20 cellular contexts compared by ENCODE assay signal in the genomic region with DNA sequence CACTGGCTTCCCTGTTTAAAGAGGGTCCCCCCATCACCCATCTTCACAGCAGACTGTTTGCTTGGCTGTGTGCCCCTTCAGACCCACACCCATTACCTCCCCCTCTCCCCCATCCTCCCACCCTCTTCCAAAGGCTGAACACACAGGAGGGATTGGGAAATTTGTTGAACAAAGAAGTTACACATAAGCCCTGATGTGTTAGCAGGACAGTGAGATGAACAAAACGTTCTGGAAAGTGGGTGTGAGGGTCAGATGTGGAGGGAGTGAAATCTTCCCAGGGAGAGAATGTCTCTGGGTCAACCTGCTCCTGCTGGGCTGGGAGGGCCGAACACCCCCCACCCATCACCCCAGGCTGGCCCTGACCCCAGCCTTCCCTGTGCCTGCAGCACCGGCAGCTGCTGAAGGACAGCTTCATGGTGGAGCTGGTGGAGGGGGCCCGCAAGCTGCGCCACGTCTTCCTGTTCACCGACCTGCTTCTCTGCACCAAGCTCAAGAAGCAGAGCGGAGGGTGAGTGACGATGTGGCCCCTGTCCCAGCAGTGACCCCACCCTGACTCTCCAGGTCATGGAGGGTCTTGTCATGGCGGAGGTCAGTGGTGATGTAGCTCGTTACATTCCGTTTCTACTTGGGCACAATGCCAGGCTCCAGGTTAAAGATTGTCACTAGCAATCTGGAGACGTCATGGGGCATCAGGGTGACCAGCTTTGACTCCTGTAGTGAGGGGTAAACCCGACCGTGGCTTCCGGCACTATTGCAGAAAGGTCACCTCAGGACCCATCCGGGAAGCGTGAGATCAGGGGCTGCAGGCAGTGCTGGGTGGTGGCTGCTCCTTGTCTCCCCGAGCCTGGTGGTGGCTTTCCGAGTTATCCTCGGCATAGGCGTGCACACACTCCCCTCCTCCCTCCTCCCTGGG.
DNase-seq lines count a peak whose midpoint lies in the region; ATAC-seq lines count a peak whose summit lies in the region.
"Had no signal": no experiment of that assay in that cellular context is flagged by ENCODE, and none has a peak within 500 bp of the region (broad histone marks: within the 10 kb centered on the region; RNA-seq: fewer than 3 reads in every experiment).

No MANE protein-coding gene starts in this region.

- no peaks in the 10 kb centered on the region for H3K9me3 Mint-ChIP-seq in stimulated activated memory B cell treated with anti-CD40 and anti-IgM and Interleukin-4, amounts not matched to agents 10 μg/mL and 1 μg/mL and 100 μg/mL, for 72 hours

- H3K27me3 ChIP-seq in layer of hippocampus (ENCODE audit: control insufficient read depth, insufficient read depth, low read length), result no peaks in the 10 kb centered on the region
- H3K27me3 ChIP-seq: thyroid gland had no signal

- H3K27ac Mint-ChIP-seq in stimulated activated memory B cell treated with anti-CD40 and anti-IgM and Interleukin-4, amounts not matched to agents 10 μg/mL and 1 μg/mL and 100 μg/mL, for 72 hours, result no peak overlapping the region
- H3K27ac Mint-ChIP-seq: activated CD8-positive, alpha-beta memory T cell treated with anti-CD3 and anti-CD28 coated beads, Interleukin-2, amount 10 ng/mL, durations not matched to agents 7 days and 5 days had no signal

- intact Hi-C loops in sciatic nerve (cut with DNase I), result no loop called here

- H3K27me3 Mint-ChIP-seq in stimulated activated memory B cell treated with anti-CD40 and anti-IgM and Interleukin-4, amounts not matched to agents 10 μg/mL and 1 μg/mL and 100 μg/mL, for 72 hours, result no peaks in the 10 kb centered on the region
- H3K27me3 Mint-ChIP-seq: activated CD8-positive, alpha-beta memory T cell treated with anti-CD3 and anti-CD28 coated beads, Interleukin-2, amount 10 ng/mL, durations not matched to agents 7 days and 5 days had no signal

- H3K4me3 Mint-ChIP-seq in stimulated activated memory B cell treated with anti-CD40 and anti-IgM and Interleukin-4, amounts not matched to agents 10 μg/mL and 1 μg/mL and 100 μg/mL, for 72 hours, result no peak overlapping the region
- H3K4me3 Mint-ChIP-seq: activated CD8-positive, alpha-beta memory T cell treated with anti-CD3 and anti-CD28 coated beads, Interleukin-2, amount 10 ng/mL, durations not matched to agents 7 days and 5 days had no signal

- H3K27ac ChIP-seq in angular gyrus (ENCODE audit: low read depth, low read length) (peak overlapping the region; percentile 5), layer of hippocampus (ENCODE audit: low read depth, low read length) (peak overlapping the region; percentile 24)

- peak; percentile 85 for DNase-seq in COLO829 (ENCODE audit: low spot score)
- DNase-seq in sciatic nerve (ENCODE audit: low spot score), result no peak
- no peak for DNase-seq in NCI-H774 (lab: John Stamatoyannopoulos, UW)
- no peak for DNase-seq in kidney tubule cell (ENCODE audit: low spot score)
- DNase-seq: activated CD4-positive, CD25-positive, alpha-beta regulatory T cell treated with anti-CD3 and anti-CD28 coated beads, Interleukin-2, amount 50 U/mL, for 72 hours; activated CD8-positive, alpha-beta memory T cell treated with anti-CD3 and anti-CD28 coated beads, Interleukin-2, amount 10 ng/mL, durations not matched to agents 7 days and 5 days; HCEC 1CT; kidney; NCI-H1048; NCI-H748 treated with DMSO at 0.1 percent for 48 hours; PC-9; SK-N-SH; small intestine; stimulated activated CD4-positive, alpha-beta T cell treated with anti-CD3 and anti-CD28 coated beads, Interleukin-4, amount 100 ng/mL, for 24 hours; T1000; thyroid gland had no signal

- peaks cover 5% of the 10 kb centered on the region for H3K4me1 Mint-ChIP-seq in stimulated activated memory B cell treated with anti-CD40 and anti-IgM and Interleukin-4, amounts not matched to agents 10 μg/mL and 1 μg/mL and 100 μg/mL, for 72 hours

- ATAC-seq in sciatic nerve (peak; percentile 74), HG03354 (IDR thresholded peaks at IDR 0.05; ENCODE audit: poor library complexity, severe bottlenecking, unreplicated experiment) (no peak)
- no peak for ATAC-seq in stimulated activated memory B cell treated with anti-CD40 and anti-IgM and Interleukin-4, amounts not matched to agents 10 μg/mL and 1 μg/mL and 100 μg/mL, for 72 hours
- ATAC-seq: activated CD8-positive, alpha-beta memory T cell treated with anti-CD3 and anti-CD28 coated beads, Interleukin-2, amount 10 ng/mL, durations not matched to agents 7 days and 5 days had no signal

- H3K36me3 Mint-ChIP-seq in stimulated activated memory B cell treated with anti-CD40 and anti-IgM and Interleukin-4, amounts not matched to agents 10 μg/mL and 1 μg/mL and 100 μg/mL, for 72 hours, result peaks cover 13% of the 10 kb centered on the region
- H3K36me3 Mint-ChIP-seq: activated CD8-positive, alpha-beta memory T cell treated with anti-CD3 and anti-CD28 coated beads, Interleukin-2, amount 10 ng/mL, durations not matched to agents 7 days and 5 days had no signal
